In genomic region chr20:14036567-14036966, GRCh38 we compare ENCODE assay signal across 11 cellular contexts. TPM values are rescaled to one million over a fixed set of nuclear protein-coding genes. Genes with fewer than 3 reads are reported as not detected.
"Had no signal": no experiment of that assay in that cellular context is flagged by ENCODE, and none has a peak within 500 bp of the region (broad histone marks: within the 10 kb centered on the region; RNA-seq: fewer than 3 reads in every experiment).

No MANE protein-coding gene starts in this region.

- ATAC-seq: GM23338 had no signal

- FAIRE-seq: H1, H54 had no signal

- H3K4me1 ChIP-seq: HAP-1 had no signal

- H3K27ac ChIP-seq: GM23248 had no signal

- H3K36me3 ChIP-seq: HAP-1 had no signal

- H3K4me2 ChIP-seq: GM23338 had no signal

- DNase-seq: GM23248, GOT3, H7, H9, HCEC 1CT, HFFc6 had no signal

- H3K9ac ChIP-seq: GM23248 had no signal

- H3K9me3 ChIP-seq: HAP-1 had no signal

- H3K4me3 ChIP-seq: GM23248, GM23338, HAP-1 had no signal

- H2AFZ ChIP-seq: GM23248, GM23338 had no signal

RNA-seq across cellular contexts. Expression of gene SEL1L2, which starts 46.2 kb away (rescaled TPM):
- total RNA-seq: GM23248, GM23338, H1, H4, H7, H9 had no signal
- polyA plus RNA-seq: GM23338, H1 had no signal
